Comparison of ENCODE assay signal across 3 cellular contexts in the genomic region with DNA sequence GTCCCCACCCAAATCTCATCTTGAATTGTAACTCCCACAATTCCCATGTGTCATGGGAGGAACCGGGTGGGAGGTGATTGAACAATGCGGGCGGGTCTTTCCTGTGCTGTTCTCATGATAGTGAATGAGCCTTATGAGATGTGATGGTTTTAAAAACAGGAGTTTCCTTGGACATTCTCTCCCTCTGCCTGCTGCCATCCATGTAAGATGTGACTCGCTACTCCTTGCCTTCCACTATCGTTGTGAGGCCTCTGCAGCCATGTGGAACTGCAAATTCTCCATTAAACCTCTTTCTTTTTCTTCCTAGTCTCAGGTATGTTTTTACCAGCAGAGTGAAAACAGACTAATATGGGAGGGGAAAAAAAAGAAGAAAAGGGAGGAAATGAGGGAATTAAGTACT.
TF ChIP-seq lines count a peak whose summit lies in the region.

No MANE protein-coding gene starts in this region.

TF ChIP-seq in HepG2, 621 proteins besides CTCF, POLR2A, EP300 and RAD21:
- TF ChIP-seq CCDC6 (CRISPR knock-in tag; IDR thresholded peaks at IDR 0.05) (no peak), ZNF431 (CRISPR knock-in tag; IDR thresholded peaks at IDR 0.05; ENCODE audit: borderline replicate concordance, low read depth) (peak; percentile 90)

TF ChIP-seq in HEK293, 187 proteins besides CTCF, POLR2A, EP300 and RAD21:
- TF ChIP-seq ZNF184 (tag by site-specific recombination; IDR thresholded peaks at IDR 0.05) (no peak), SETDB1 (IDR thresholded peaks at IDR 0.05; ENCODE audit: insufficient read length, low read length) (peak; percentile 48)
TF ChIP-seq in HEK293: peak in this region for 1.

TF ChIP-seq in K562, 482 proteins besides CTCF, POLR2A, EP300 and RAD21:
- TF ChIP-seq ZNF431 (CRISPR knock-in tag; IDR thresholded peaks at IDR 0.05) (peak; percentile 90), POLR2AphosphoS2 (IDR thresholded peaks at IDR 0.05; ENCODE audit: low read length) (no peak)
